In the genomic region with DNA sequence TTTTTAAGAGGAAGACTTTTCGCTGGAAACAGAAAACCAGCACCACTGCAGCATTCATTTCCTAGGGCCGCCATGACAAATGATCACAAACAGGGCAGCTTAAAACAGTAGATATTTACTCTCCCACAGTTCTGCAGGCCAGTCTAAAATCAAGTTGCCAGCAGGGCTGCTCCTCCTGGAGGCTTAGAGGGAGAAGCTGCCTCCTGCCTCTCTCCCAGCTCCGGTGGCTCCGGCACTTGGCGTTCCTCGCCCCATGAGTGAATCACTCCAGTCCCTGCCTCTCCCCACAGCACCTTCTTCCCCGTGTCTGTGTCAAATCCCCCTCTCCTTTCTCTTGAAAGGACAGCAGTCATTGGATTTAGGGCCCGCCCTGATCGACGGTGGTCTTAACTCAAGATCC, we compare ENCODE assay signal across 24 cellular contexts.
DNase-seq lines count a peak whose midpoint lies in the region; ATAC-seq and TF ChIP-seq lines count a peak whose summit lies in the region.
"Had no signal": no experiment of that assay in that cellular context is flagged by ENCODE, and none has a peak within 500 bp of the region (broad histone marks: within the 10 kb centered on the region; RNA-seq: fewer than 3 reads in every experiment).

No MANE protein-coding gene starts in this region.

- POLR2A ChIA-PET in SK-N-SH (lab: Yijun Ruan, JAX), result no interaction called here
- POLR2A ChIA-PET in activated CD8-positive, alpha-beta T cell treated with anti-CD3 and anti-CD28 coated beads, Interleukin-2, amount 10 ng/mL, durations not matched to agents 7 days and 5 days (lab: Charles Lee), result interaction anchor here (0.6 kb wide), 1 partner anchor 19 kb away, joined by 3 read pairs; no protein-coding TSS in a partner anchor

- no peak for DNase-seq in SK-N-SH
- no peak for DNase-seq in activated CD8-positive, alpha-beta T cell treated with anti-CD3 and anti-CD28 coated beads, Interleukin-2, amount 10 ng/mL, durations not matched to agents 7 days and 5 days
- no peak for DNase-seq in memory B cell (ENCODE audit: low spot score in 2 of 2)
- DNase-seq in stimulated activated CD4-positive, alpha-beta T cell treated with anti-CD3 and anti-CD28 coated beads, Interleukin-15, amount 100 ng/mL, for 24 hours, result no peak
- DNase-seq: activated CD4-positive, alpha-beta T cell treated with anti-CD3 and anti-CD28 coated beads for 4 hours; activated T-cell treated with anti-CD3 and anti-CD28 coated beads, Interleukin-2, amount 50 U/mL, for 4 hours; BE2C; Calu3; colonic mucosa; GM23248; IMR-90; left cardiac atrium; midbrain; NCI-H146; NCI-H2171 treated with DMSO at 0.1 percent for 48 hours; NCI-H526; stimulated activated CD4-positive, alpha-beta T cell treated with anti-CD3 and anti-CD28 coated beads, Interleukin-4, amount 100 ng/mL, for 1 hour; upper lobe of right lung had no signal

- 91% methylated on average over 10 of the region's 10 CpGs for WGBS in SK-N-SH (ENCODE audit: low lambda C conversion rate)

- H3K27me3 Mint-ChIP-seq in activated CD8-positive, alpha-beta T cell treated with anti-CD3 and anti-CD28 coated beads, Interleukin-2, amount 10 ng/mL, durations not matched to agents 7 days and 5 days (ENCODE audit: low read depth), result no peaks in the 10 kb centered on the region
- H3K27me3 Mint-ChIP-seq in memory B cell, result no peaks in the 10 kb centered on the region

- H3K9me3 Mint-ChIP-seq in activated CD8-positive, alpha-beta T cell treated with anti-CD3 and anti-CD28 coated beads, Interleukin-2, amount 10 ng/mL, durations not matched to agents 7 days and 5 days (ENCODE audit: insufficient read depth), result no peaks in the 10 kb centered on the region
- no peaks in the 10 kb centered on the region for H3K9me3 Mint-ChIP-seq in memory B cell
- H3K9me3 Mint-ChIP-seq: activated naive CD4-positive, alpha-beta T cell treated with anti-CD3 and anti-CD28 coated beads, Interleukin-2, amount 50 U/mL, for 72 hours; activated T-cell treated with anti-CD3 and anti-CD28 coated beads, Interleukin-2, amount 50 U/mL, for 4 hours had no signal

- H3K9me2 ChIP-seq in SK-N-SH, result no peaks in the 10 kb centered on the region

- ATAC-seq in SK-N-SH treated with all-trans-retinoic acid at 6 μM for 48 hours, result peak; percentile 20; the same call in 1 of the 3 replicates
- ATAC-seq in activated CD8-positive, alpha-beta T cell treated with anti-CD3 and anti-CD28 coated beads, Interleukin-2, amount 10 ng/mL, durations not matched to agents 7 days and 5 days, result no peak
- no peak for ATAC-seq in memory B cell (ENCODE audit: low read depth)
- ATAC-seq in GM21825 (IDR thresholded peaks at IDR 0.05; ENCODE audit: unreplicated experiment), result no peak
- no peak for ATAC-seq in HG02678 (IDR thresholded peaks at IDR 0.05; ENCODE audit: unreplicated experiment)
- ATAC-seq: left cardiac atrium, upper lobe of right lung had no signal

- no peaks in the 10 kb centered on the region for H4K20me1 ChIP-seq in SK-N-SH (ENCODE audit: insufficient read depth)
- no peaks in the 10 kb centered on the region for H4K20me1 ChIP-seq in BLaER1

- H3K4me2 ChIP-seq in SK-N-SH, result no peak overlapping the region
- peak overlapping the region; percentile 91 for H3K4me2 ChIP-seq in BLaER1

- TF ChIP-seq RAD21 in SK-N-SH (IDR thresholded peaks at IDR 0.05; ENCODE audit: low read length), result no peak

- no peaks in the 10 kb centered on the region for H3K27me3 ChIP-seq in SK-N-SH (ENCODE audit: insufficient read depth)
- H3K27me3 ChIP-seq in BLaER1, result no peaks in the 10 kb centered on the region
- H3K27me3 ChIP-seq: BE2C, colonic mucosa, upper lobe of right lung had no signal

- H3K9ac ChIP-seq in SK-N-SH (no peak overlapping the region), BLaER1 (no peak overlapping the region)
- H3K9ac ChIP-seq: GM23248 had no signal

- H3F3A ChIP-seq in SK-N-SH (replicated peaks; ENCODE audit: insufficient read depth), result no peaks in the 10 kb centered on the region

- H3K9me3 ChIP-seq in SK-N-SH (no peaks in the 10 kb centered on the region), BLaER1 (no peaks in the 10 kb centered on the region)
- H3K9me3 ChIP-seq: BE2C, colonic mucosa, upper lobe of right lung had no signal

- H3K27ac ChIP-seq in SK-N-SH (ENCODE audit: low read depth in 2 of 2, low read length in 1 of 2) (no peak overlapping the region), BLaER1 (no peak overlapping the region; the same call in 1 of the 2 replicates)
- H3K27ac ChIP-seq: colonic mucosa, GM23248, upper lobe of right lung had no signal

- H3K4me1 Mint-ChIP-seq in activated CD8-positive, alpha-beta T cell treated with anti-CD3 and anti-CD28 coated beads, Interleukin-2, amount 10 ng/mL, durations not matched to agents 7 days and 5 days (ENCODE audit: low read depth), result peaks cover 49% of the 10 kb centered on the region
- peaks cover 12% of the 10 kb centered on the region for H3K4me1 Mint-ChIP-seq in memory B cell

- no peaks in the 10 kb centered on the region for H3K79me2 ChIP-seq in SK-N-SH (ENCODE audit: insufficient read depth)

- H3K27ac Mint-ChIP-seq in activated CD8-positive, alpha-beta T cell treated with anti-CD3 and anti-CD28 coated beads, Interleukin-2, amount 10 ng/mL, durations not matched to agents 7 days and 5 days, result peak overlapping the region; percentile 61
- H3K27ac Mint-ChIP-seq in memory B cell, result peak overlapping the region; percentile 79

- peaks cover 34% of the 10 kb centered on the region for H3K36me3 Mint-ChIP-seq in activated CD8-positive, alpha-beta T cell treated with anti-CD3 and anti-CD28 coated beads, Interleukin-2, amount 10 ng/mL, durations not matched to agents 7 days and 5 days (ENCODE audit: low read depth)
- H3K36me3 Mint-ChIP-seq in memory B cell, result peaks cover 13% of the 10 kb centered on the region

- no peak for TF ChIP-seq CTCF in SK-N-SH (IDR thresholded peaks at IDR 0.05)

- TF ChIP-seq EP300 in SK-N-SH (IDR thresholded peaks at IDR 0.05; ENCODE audit: borderline replicate concordance in 1 of 2, low read depth in 1 of 2, low read length in 1 of 2), result no peak

- no peak overlapping the region for H2AFZ ChIP-seq in SK-N-SH (ENCODE audit: low read depth)
- H2AFZ ChIP-seq: GM23248 had no signal

- H3K36me3 ChIP-seq in SK-N-SH (replicated peaks in 1 of 2; ENCODE audit: control insufficient read depth in 1 of 2, insufficient read depth in 2 of 2, low read length in 1 of 2) (peaks cover 0 to 4% of the 10 kb centered on the region in 2 experiments), BLaER1 (peaks cover 18% of the 10 kb centered on the region)
- H3K36me3 ChIP-seq: BE2C, colonic mucosa had no signal

- H3K4me1 ChIP-seq in SK-N-SH (ENCODE audit: control insufficient read depth in 1 of 2, insufficient read depth in 2 of 2, low read depth in 1 of 2, low read length in 1 of 2) (peaks cover 0 to 6% of the 10 kb centered on the region in 2 experiments; a peak in 1 of 4 replicates), BLaER1 (peaks cover 45% of the 10 kb centered on the region)
- H3K4me1 ChIP-seq: BE2C, colonic mucosa had no signal

- CTCF ChIA-PET in SK-N-SH (lab: Yijun Ruan, JAX), result interaction anchor here (0.7 to 2.1 kb wide), 6 partner anchors 34 to 230 kb away, joined by 3 to 4 read pairs (median 4); partner anchors contain the start of gene SOCS1
- CTCF ChIA-PET in activated CD8-positive, alpha-beta T cell treated with anti-CD3 and anti-CD28 coated beads, Interleukin-2, amount 10 ng/mL, durations not matched to agents 7 days and 5 days (lab: Charles Lee), result interaction anchor here (1.1 to 1.5 kb wide), 2 partner anchors 70 to 71 kb away, joined by 3 to 7 read pairs; no protein-coding TSS in a partner anchor

- no peak overlapping the region for H3K4me3 ChIP-seq in SK-N-SH (ENCODE audit: low read depth in 2 of 2, low read length in 1 of 2)
- no peak overlapping the region for H3K4me3 ChIP-seq in BLaER1
- H3K4me3 ChIP-seq: colonic mucosa, GM23248, skin epidermis, upper lobe of right lung had no signal

- no peak overlapping the region for H3K4me3 Mint-ChIP-seq in activated CD8-positive, alpha-beta T cell treated with anti-CD3 and anti-CD28 coated beads, Interleukin-2, amount 10 ng/mL, durations not matched to agents 7 days and 5 days
- no peak overlapping the region for H3K4me3 Mint-ChIP-seq in memory B cell
- H3K4me3 Mint-ChIP-seq: activated T-cell treated with anti-CD3 and anti-CD28 coated beads, Interleukin-2, amount 50 U/mL, for 4 hours had no signal

TF ChIP-seq in SK-N-SH treated with all-trans-retinoic acid at 6 μM for 48 hours, 23 proteins besides CTCF, POLR2A, EP300 and RAD21 (continues in another document):
- TF ChIP-seq, protein P1, sequence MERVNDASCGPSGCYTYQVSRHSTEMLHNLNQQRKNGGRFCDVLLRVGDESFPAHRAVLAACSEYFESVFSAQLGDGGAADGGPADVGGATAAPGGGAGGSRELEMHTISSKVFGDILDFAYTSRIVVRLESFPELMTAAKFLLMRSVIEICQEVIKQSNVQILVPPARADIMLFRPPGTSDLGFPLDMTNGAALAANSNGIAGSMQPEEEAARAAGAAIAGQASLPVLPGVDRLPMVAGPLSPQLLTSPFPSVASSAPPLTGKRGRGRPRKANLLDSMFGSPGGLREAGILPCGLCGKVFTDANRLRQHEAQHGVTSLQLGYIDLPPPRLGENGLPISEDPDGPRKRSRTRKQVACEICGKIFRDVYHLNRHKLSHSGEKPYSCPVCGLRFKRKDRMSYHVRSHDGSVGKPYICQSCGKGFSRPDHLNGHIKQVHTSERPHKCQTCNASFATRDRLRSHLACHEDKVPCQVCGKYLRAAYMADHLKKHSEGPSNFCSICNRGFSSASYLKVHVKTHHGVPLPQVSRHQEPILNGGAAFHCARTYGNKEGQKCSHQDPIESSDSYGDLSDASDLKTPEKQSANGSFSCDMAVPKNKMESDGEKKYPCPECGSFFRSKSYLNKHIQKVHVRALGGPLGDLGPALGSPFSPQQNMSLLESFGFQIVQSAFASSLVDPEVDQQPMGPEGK (CRISPR knock-in tag; IDR thresholded peaks at IDR 0.05; ENCODE audit: borderline replicate concordance), result no peak
- no peak for TF ChIP-seq ZNF70 (CRISPR knock-in tag; IDR thresholded peaks at IDR 0.05)

TF ChIP-seq in SK-N-SH, 30 proteins besides CTCF, POLR2A, EP300 and RAD21 (continues in another document):
- no peak for TF ChIP-seq JUND (IDR thresholded peaks at IDR 0.05)
- no peak for TF ChIP-seq FOXJ3 (CRISPR knock-in tag; IDR thresholded peaks at IDR 0.05)
- TF ChIP-seq GABPA (IDR thresholded peaks at IDR 0.05; ENCODE audit: low read depth), result no peak
